22 cellular contexts compared by ENCODE assay signal in genomic region chr7:270351-270983, GRCh38. TPM values are rescaled to one million over a fixed set of nuclear protein-coding genes. Genes with fewer than 3 reads are reported as not detected.
DNase-seq lines count a peak whose midpoint lies in the region; ATAC-seq and TF ChIP-seq lines count a peak whose summit lies in the region.
"Had no signal": no experiment of that assay in that cellular context is flagged by ENCODE, and none has a peak within 500 bp of the region (broad histone marks: within the 10 kb centered on the region; RNA-seq: fewer than 3 reads in every experiment).

No MANE protein-coding gene starts in this region.

- WGBS in mammary epithelial cell (ENCODE audit: low coverage, missing lambda C conversion rate) = 39% methylated on average over 10 of the region's 11 CpGs

- H3K9me3 Mint-ChIP-seq in endothelial cell (ENCODE audit: unreplicated experiment) = peaks cover 33% of the 10 kb centered on the region
- peaks cover 11% of the 10 kb centered on the region for H3K9me3 Mint-ChIP-seq in activated CD4-positive, alpha-beta T cell treated with anti-CD3 and anti-CD28 coated beads, Interleukin-2, amount 10 ng/mL, durations not matched to agents 7 days and 5 days

- H2AFZ ChIP-seq in osteoblast (ENCODE audit: low read length) (no peak overlapping the region), mammary epithelial cell (ENCODE audit: low read depth, low read length) (no peak overlapping the region)
- H2AFZ ChIP-seq: GM23248 had no signal

- H3K79me2 ChIP-seq in osteoblast (ENCODE audit: insufficient read depth, low read length) = no peaks in the 10 kb centered on the region
- H3K79me2 ChIP-seq in mammary epithelial cell (ENCODE audit: insufficient read depth, low read length) = no peaks in the 10 kb centered on the region

- H3K27ac Mint-ChIP-seq in endothelial cell (ENCODE audit: unreplicated experiment) = peak overlapping the region; percentile 67
- H3K27ac Mint-ChIP-seq in activated CD4-positive, alpha-beta T cell treated with anti-CD3 and anti-CD28 coated beads, Interleukin-2, amount 10 ng/mL, durations not matched to agents 7 days and 5 days = no peak overlapping the region
- H3K27ac Mint-ChIP-seq: CD14-positive monocyte had no signal

- ATAC-seq in HG02610 (IDR thresholded peaks at IDR 0.05; ENCODE audit: unreplicated experiment) = no peak
- ATAC-seq: HCT116, Panc1 had no signal

- peaks cover 15% of the 10 kb centered on the region for H3K27me3 Mint-ChIP-seq in endothelial cell (ENCODE audit: unreplicated experiment)
- no peaks in the 10 kb centered on the region for H3K27me3 Mint-ChIP-seq in activated CD4-positive, alpha-beta T cell treated with anti-CD3 and anti-CD28 coated beads, Interleukin-2, amount 10 ng/mL, durations not matched to agents 7 days and 5 days

- no peaks in the 10 kb centered on the region for H3K36me3 ChIP-seq in H7 (replicated peaks; ENCODE audit: control insufficient read depth, insufficient read depth, low read length)
- H3K36me3 ChIP-seq in osteoblast (ENCODE audit: insufficient read depth, low read length) = no peaks in the 10 kb centered on the region
- H3K36me3 ChIP-seq in mammary epithelial cell (ENCODE audit: insufficient read depth, low read length) = no peaks in the 10 kb centered on the region

- H3K4me1 ChIP-seq in osteoblast (ENCODE audit: insufficient read depth, low read length) (no peaks in the 10 kb centered on the region), mammary epithelial cell (ENCODE audit: insufficient read depth, low read length) (no peaks in the 10 kb centered on the region)

- H4K20me1 ChIP-seq in osteoblast (ENCODE audit: insufficient read depth, low read length) = peaks cover 4% of the 10 kb centered on the region
- no peaks in the 10 kb centered on the region for H4K20me1 ChIP-seq in mammary epithelial cell (ENCODE audit: insufficient read depth, low read length)

- CTCF ChIA-PET in mammary epithelial cell (lab: Charles Lee; ENCODE audit: low non-redundant PET) = no interaction called here
- CTCF ChIA-PET in activated CD4-positive, alpha-beta T cell treated with anti-CD3 and anti-CD28 coated beads, Interleukin-2, amount 10 ng/mL, durations not matched to agents 7 days and 5 days (lab: Charles Lee) = no interaction called here

- H3K4me1 Mint-ChIP-seq in endothelial cell (ENCODE audit: unreplicated experiment) = no peaks in the 10 kb centered on the region
- H3K4me1 Mint-ChIP-seq in activated CD4-positive, alpha-beta T cell treated with anti-CD3 and anti-CD28 coated beads, Interleukin-2, amount 10 ng/mL, durations not matched to agents 7 days and 5 days = no peaks in the 10 kb centered on the region

- TF ChIP-seq CTCF in endothelial cell (IDR thresholded peaks at IDR 0.05; ENCODE audit: unreplicated experiment) (no peak), osteoblast (IDR thresholded peaks at IDR 0.05; ENCODE audit: extremely low read depth, low read depth, low read length) (no peak), mammary epithelial cell (conservative IDR thresholded peaks at IDR 0.05 in 1 of 2, IDR thresholded peaks at IDR 0.05 in 1 of 2; ENCODE audit: extremely low read depth in 1 of 2, insufficient read depth in 1 of 2, low read depth in 1 of 2, low read length in 2 of 2) (no peak)

- H3K4me3 ChIP-seq in H7 (ENCODE audit: insufficient read depth, low read depth, low read length) (no peak overlapping the region), osteoblast (ENCODE audit: insufficient read depth, low read length) (no peak overlapping the region), mammary epithelial cell (replicated peaks in 1 of 3; ENCODE audit: insufficient read depth in 1 of 3, low read depth in 2 of 3, low read length in 3 of 3) (no peak overlapping the region)
- H3K4me3 ChIP-seq: GM23248 had no signal

- POLR2A ChIA-PET in activated CD4-positive, alpha-beta T cell treated with anti-CD3 and anti-CD28 coated beads, Interleukin-2, amount 10 ng/mL, durations not matched to agents 7 days and 5 days (lab: Charles Lee) = no interaction called here

- no TSS peak for BruUV-seq in mammary epithelial cell (replicated peaks; lab: Mats Ljungman, UMichigan)

- H3K4me3 Mint-ChIP-seq in endothelial cell (ENCODE audit: unreplicated experiment) = no peak overlapping the region
- H3K4me3 Mint-ChIP-seq in activated CD4-positive, alpha-beta T cell treated with anti-CD3 and anti-CD28 coated beads, Interleukin-2, amount 10 ng/mL, durations not matched to agents 7 days and 5 days = no peak overlapping the region
- H3K4me3 Mint-ChIP-seq: CD14-positive monocyte had no signal

- intact Hi-C loops in mammary epithelial cell (cut with micrococcal nuclease) = no loop called here

- H3K9ac ChIP-seq in mammary epithelial cell (ENCODE audit: insufficient read depth, low read length) = no peak overlapping the region
- H3K9ac ChIP-seq: GM23248 had no signal

- H3K9me3 ChIP-seq in osteoblast (ENCODE audit: low read depth, low read length) (peaks cover 10% of the 10 kb centered on the region), mammary epithelial cell (replicated peaks; ENCODE audit: insufficient read depth, low read length) (no peaks in the 10 kb centered on the region)

- DNase-seq in activated effector memory CD4-positive, alpha-beta T cell treated with anti-CD3 and anti-CD28 coated beads, Interleukin-2, amount 50 U/mL, for 16 hours = peak; percentile 57
- no peak for DNase-seq in activated effector memory CD4-positive, alpha-beta T cell treated with Interleukin-2 at 50 U/mL for 16 hours
- peak; percentile 24 for DNase-seq in H7
- no peak for DNase-seq in endothelial cell (ENCODE audit: low spot score)
- peak; percentile 74 for DNase-seq in osteoblast (ENCODE audit: insufficient read length, low spot score, missing footprints)
- no peak for DNase-seq in mammary epithelial cell
- DNase-seq in activated CD4-positive, alpha-beta T cell treated with anti-CD3 and anti-CD28 coated beads, Interleukin-2, amount 10 ng/mL, durations not matched to agents 7 days and 5 days = no peak
- DNase-seq: AML-193, DMS79, GM23248, KBM-7, NCI-H1105, NCI-H2081, NCI-H2171 treated with DMSO at 0.1 percent for 48 hours, NCI-H446 treated with DMSO at 0.1 percent for 48 hours, NCI-H69, SHP77 treated with DMSO at 0.1 percent for 48 hours had no signal

- H3K36me3 Mint-ChIP-seq in endothelial cell (ENCODE audit: low read depth, unreplicated experiment) = peaks cover 24% of the 10 kb centered on the region
- H3K36me3 Mint-ChIP-seq in activated CD4-positive, alpha-beta T cell treated with anti-CD3 and anti-CD28 coated beads, Interleukin-2, amount 10 ng/mL, durations not matched to agents 7 days and 5 days (ENCODE audit: low read depth) = no peaks in the 10 kb centered on the region
- H3K36me3 Mint-ChIP-seq: CD14-positive monocyte had no signal

- H3K4me2 ChIP-seq in osteoblast (ENCODE audit: insufficient read depth, low read length) (no peak overlapping the region), mammary epithelial cell (ENCODE audit: insufficient read depth, low read depth, low read length) (no peak overlapping the region)

- in situ Hi-C loops in mammary epithelial cell (cut with MboI; ENCODE audit: low sequenced_read_pairs in 2 of 2) = no loop called here

- dilution Hi-C loops in mammary epithelial cell (cut with HindIII; ENCODE audit: low sequenced_read_pairs) = no loop called here

- H3K27me3 ChIP-seq in H7 (ENCODE audit: control insufficient read depth, insufficient read depth, low read length) (no peaks in the 10 kb centered on the region), osteoblast (ENCODE audit: insufficient read depth, low read length) (peaks cover 6% of the 10 kb centered on the region), mammary epithelial cell (ENCODE audit: insufficient read depth, low read length) (no peaks in the 10 kb centered on the region)

- H3K27ac ChIP-seq in osteoblast (ENCODE audit: low read depth, low read length) (no peak overlapping the region), mammary epithelial cell (ENCODE audit: insufficient read depth, low read depth, low read length) (no peak overlapping the region)
- H3K27ac ChIP-seq: 22Rv1, GM23248 had no signal

RNA-seq across cellular contexts. Expression of gene FOXL3, which starts 19.5 kb away (rescaled TPM):
- not detected in 2 replicates for total RNA-seq in H7 (2014; rRNA removed; shearing (Covaris generic))
- not detected for total RNA-seq in endothelial cell (ENCODE audit: unreplicated experiment)
- total RNA-seq in osteoblast = not detected in 2 replicates
- total RNA-seq in mammary epithelial cell = not detected
- not detected for polyA plus RNA-seq in mammary epithelial cell
- polyA minus RNA-seq in mammary epithelial cell = not detected
- not detected for total RNA-seq in activated CD4-positive, alpha-beta T cell treated with anti-CD3 and anti-CD28 coated beads, Interleukin-2, amount 10 ng/mL, durations not matched to agents 7 days and 5 days
- total RNA-seq: GM23248 had no signal
- polyA plus RNA-seq: CD14-positive monocyte, GM23248 had no signal

Comparison
In these comparisons a context has a peak if more than half of its experiments do, and no peak if none do; other contexts are left out.
1. DNase-seq: peak in activated effector memory CD4-positive, alpha-beta T cell treated with anti-CD3 and anti-CD28 coated beads, Interleukin-2, amount 50 U/mL, for 16 hours (single experiment), H7 (single experiment) and osteoblast (single experiment); none in activated effector memory CD4-positive, alpha-beta T cell treated with Interleukin-2 at 50 U/mL for 16 hours (single experiment), endothelial cell (single experiment), mammary epithelial cell (single experiment) and activated CD4-positive, alpha-beta T cell treated with anti-CD3 and anti-CD28 coated beads, Interleukin-2, amount 10 ng/mL, durations not matched to agents 7 days and 5 days (single experiment).